8 cellular contexts compared by ENCODE assay signal in the genomic region with DNA sequence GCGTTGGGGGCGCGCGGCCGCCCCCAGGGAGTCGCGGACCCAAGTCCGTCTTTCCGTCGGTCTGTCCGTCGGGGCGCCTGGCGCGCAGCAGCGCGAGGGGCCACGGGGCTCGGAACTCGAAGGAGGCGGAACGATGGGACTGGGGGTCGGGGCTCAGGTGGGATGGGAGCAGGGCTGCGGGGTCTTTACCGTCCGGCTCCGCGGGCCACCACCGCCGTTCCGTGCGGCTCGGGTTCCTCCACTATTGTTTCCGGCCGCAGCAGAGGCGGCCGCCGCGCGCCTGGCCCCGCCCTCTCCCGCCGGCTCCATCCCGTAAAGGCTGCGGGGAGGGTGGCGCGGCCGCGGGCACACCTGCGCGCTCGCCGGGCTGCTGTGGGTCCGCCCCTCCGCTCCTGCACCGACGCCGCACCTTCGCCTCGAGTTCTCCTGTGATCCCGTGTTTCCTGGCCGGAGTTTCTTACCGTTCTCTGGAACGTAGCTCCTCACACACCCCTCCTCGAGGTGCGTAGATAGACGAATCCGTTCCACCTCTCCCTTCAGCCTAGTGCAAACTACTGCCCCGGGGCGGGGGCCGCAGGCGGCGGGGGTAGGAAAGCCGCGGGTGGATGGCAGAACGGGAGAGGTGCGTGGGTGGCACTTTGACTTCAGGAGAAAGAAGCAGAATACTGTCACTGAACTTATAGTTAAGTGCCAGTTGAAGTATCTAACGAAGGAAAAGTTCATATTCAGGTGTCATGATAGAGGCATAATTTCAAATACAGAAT. TPM values are rescaled to one million over a fixed set of nuclear protein-coding genes. Genes with fewer than 3 reads are reported as not detected.
DNase-seq lines count a peak whose midpoint lies in the region; ATAC-seq lines count a peak whose summit lies in the region.

Gene C21orf91 (minus strand): TSS at position 243 of the 764 bp plus-strand sequence. CDS start 1,038 bp downstream, outside the sequence.

- H3K27ac ChIP-seq in cingulate gyrus (ENCODE audit: low read depth, low read length), result peak within 1 kb of the TSS; percentile 98

- peak; percentile 83 for ATAC-seq in GM19043 (IDR thresholded peaks at IDR 0.05; ENCODE audit: low read depth, unreplicated experiment)
- peak; percentile 92 for ATAC-seq in HG03354 (IDR thresholded peaks at IDR 0.05; ENCODE audit: poor library complexity, severe bottlenecking, unreplicated experiment)
- peak; percentile 94 for ATAC-seq in left colon

- intact Hi-C loops in left colon (cut with DNase I, micrococcal nuclease), result no loop called here

- DNase-seq in AML-193 (lab: John Stamatoyannopoulos, UW) (peak; percentile 80 to 87), NCI-H460 (ENCODE audit: extremely low read depth, low read depth) (peak; percentile 64), left colon (peak; percentile 91 to 93)
- DNase-seq in activated CD4-positive, alpha-beta T cell treated with anti-CD3 and anti-CD28 coated beads for 4 hours, result peak; percentile 92 to 94
- DNase-seq in stimulated activated CD4-positive, alpha-beta T cell treated with anti-CD3 and anti-CD28 coated beads, Interleukin-1b, Interleukin-23, amount 100 ng/mL, for 48 hours, result peak; percentile 89

RNA-seq across cellular contexts. Expression of gene C21orf91, which starts in this region (rescaled TPM):
- 5.8 and 8.4 TPM in 2 replicates for total RNA-seq in NCI-H460 (2014; rRNA removed; shearing (Covaris generic))
- 1.5 and 3.5 TPM in 2 replicates for polyA plus RNA-seq in NCI-H460 (2014; cell fraction: nucleus; rRNA removed)
- total RNA-seq in left colon, result 1 to 10 TPM; 4.6 to 9.1 TPM

Comparison
In these comparisons a context has a peak if more than half of its experiments do, and no peak if none do; other contexts are left out.
1. Peak in every context shown above with its lines: DNase-seq, ATAC-seq and H3K27ac ChIP-seq.